1 cellular context compared by ENCODE assay signal in the genomic region with DNA sequence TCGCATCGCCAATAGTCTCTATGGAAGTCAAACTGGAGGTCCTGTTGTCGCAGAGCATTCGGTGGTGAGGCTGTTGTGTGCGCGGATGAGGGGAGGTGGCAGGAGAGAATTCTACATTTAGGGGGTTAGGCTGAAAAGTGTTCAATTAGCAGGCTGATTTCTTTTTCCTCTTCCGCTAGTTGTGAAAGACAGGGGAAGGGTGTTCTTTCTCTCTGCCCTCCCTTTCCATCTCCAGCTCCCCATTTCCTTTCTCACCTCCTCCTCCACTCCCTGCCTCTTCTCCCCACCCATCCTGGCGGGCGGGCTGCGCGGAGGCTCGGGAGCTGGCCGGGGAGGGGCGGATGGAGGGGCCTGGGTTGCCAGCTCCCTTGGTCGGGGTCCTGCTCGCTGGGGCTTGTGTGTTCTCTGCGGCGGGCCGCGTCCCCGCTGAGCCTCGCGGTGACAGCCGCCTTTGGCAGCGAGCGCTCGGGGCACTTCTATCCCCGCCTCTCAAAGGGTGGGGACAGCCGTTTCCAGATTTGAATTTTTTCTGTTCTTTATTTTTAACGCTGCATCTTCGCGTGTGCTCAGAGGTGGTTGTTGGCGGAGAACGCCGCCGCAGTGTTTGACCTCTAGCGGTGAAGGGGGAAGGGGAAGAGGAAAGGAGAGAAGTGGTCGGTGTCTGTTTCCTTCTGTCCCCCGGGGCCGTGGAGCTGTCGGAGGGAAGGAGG.
TF ChIP-seq lines count a peak whose summit lies in the region.

No MANE protein-coding gene starts in this region.

TF ChIP-seq in endothelial cell of umbilical vein, 7 proteins besides CTCF, POLR2A, EP300 and RAD21 (continued from another document):
- TF ChIP-seq, protein P1, sequence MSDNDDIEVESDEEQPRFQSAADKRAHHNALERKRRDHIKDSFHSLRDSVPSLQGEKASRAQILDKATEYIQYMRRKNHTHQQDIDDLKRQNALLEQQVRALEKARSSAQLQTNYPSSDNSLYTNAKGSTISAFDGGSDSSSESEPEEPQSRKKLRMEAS (IDR thresholded peaks at IDR 0.05; ENCODE audit: insufficient read depth, insufficient read length) = no peak
